In the genomic region with DNA sequence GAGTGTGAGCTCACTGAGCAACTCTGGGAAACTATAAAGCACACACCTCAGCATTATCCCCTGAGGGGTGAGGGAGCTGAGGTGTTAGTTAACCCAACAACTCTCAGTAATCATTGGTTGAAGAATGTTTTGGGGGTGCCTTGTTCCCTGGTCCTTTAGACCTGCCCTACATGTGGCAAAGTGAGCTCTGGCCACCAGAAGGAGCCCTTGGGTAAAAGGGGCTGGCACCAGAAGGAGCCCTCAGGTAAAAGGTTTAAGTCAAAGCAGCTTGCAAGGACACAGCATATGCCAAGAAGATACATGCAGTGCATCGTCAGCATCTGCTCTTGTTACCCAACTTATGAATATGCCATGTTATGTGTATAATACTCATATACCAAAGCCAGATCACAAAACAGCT, we compare ENCODE assay signal across 13 cellular contexts.
DNase-seq lines count a peak whose midpoint lies in the region; ATAC-seq and TF ChIP-seq lines count a peak whose summit lies in the region.
"Had no signal": no experiment of that assay in that cellular context is flagged by ENCODE, and none has a peak within 500 bp of the region (broad histone marks: within the 10 kb centered on the region; RNA-seq: fewer than 3 reads in every experiment).

No MANE protein-coding gene starts in this region.

- TF ChIP-seq CTCF in choroid plexus epithelial cell (conservative IDR thresholded peaks at IDR 0.05; ENCODE audit: low read depth, low read length) (peak; percentile 18), GM13976 (IDR thresholded peaks at IDR 0.05; ENCODE audit: borderline replicate concordance, control extremely low read depth, extremely low read depth, insufficient read depth, missing control alignments) (no peak)

- ATAC-seq in HG02884 (IDR thresholded peaks at IDR 0.05; ENCODE audit: unreplicated experiment) (no peak), GM21619 (IDR thresholded peaks at IDR 0.05; ENCODE audit: unreplicated experiment) (no peak)

- peak; percentile 2 for DNase-seq in EH (ENCODE audit: low read depth)
- DNase-seq in NAMALWA (ENCODE audit: low spot score) = peak; percentile 15
- no peak for DNase-seq in choroid plexus epithelial cell (ENCODE audit: low read depth)
- DNase-seq in renal cortical epithelial cell (ENCODE audit: low read depth) = peak; percentile 4
- no peak for DNase-seq in NCI-H2029 treated with DMSO at 0.1 percent for 48 hours (lab: John Stamatoyannopoulos, UW)
- DNase-seq in GM13976 (ENCODE audit: low spot score) = no peak
- DNase-seq: GF-D8; head of caudate nucleus; NCI-H2029; stimulated activated naive B cell treated with anti-CD40 and anti-IgM and Interleukin-4, amounts not matched to agents 10 μg/mL and 1 μg/mL and 100 μg/mL, for 72 hours had no signal

- H3K4me3 ChIP-seq in choroid plexus epithelial cell (ENCODE audit: low read depth, low read length) = no peak overlapping the region
- H3K4me3 ChIP-seq: SJSA1 had no signal

- in situ Hi-C loops in GM13976 (cut with MboI; ENCODE audit: low sequenced_read_pairs, unreplicated experiment) = no loop called here

Comparison
In these comparisons a context has a peak if more than half of its experiments do, and no peak if none do; other contexts are left out.
1. DNase-seq: peak in EH (single experiment), NAMALWA (single experiment) and renal cortical epithelial cell (single experiment); none in choroid plexus epithelial cell (single experiment), NCI-H2029 treated with DMSO at 0.1 percent for 48 hours (single experiment) and GM13976 (single experiment).